10 cellular contexts compared by ENCODE assay signal in the genomic region with DNA sequence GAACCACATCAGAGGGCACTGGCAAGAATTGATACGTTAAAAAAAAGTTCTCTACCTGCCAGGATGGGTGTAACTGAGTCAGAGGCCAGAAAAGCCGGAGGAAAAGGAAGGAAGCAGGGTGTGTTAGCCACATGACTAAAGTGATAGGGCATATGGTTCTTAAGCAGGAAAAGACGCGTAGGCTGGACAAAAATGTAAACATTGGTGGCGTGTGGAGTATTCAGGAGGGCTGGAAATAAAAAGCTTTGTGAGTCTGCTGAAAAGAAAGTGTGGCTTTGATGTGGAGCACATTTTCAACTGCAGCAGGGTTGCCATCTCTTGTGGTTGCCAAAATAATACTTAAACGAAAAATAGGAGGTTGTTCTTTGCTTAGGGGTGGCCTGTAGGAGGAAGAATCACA.
DNase-seq lines count a peak whose midpoint lies in the region; TF ChIP-seq lines count a peak whose summit lies in the region.
"Had no signal": no experiment of that assay in that cellular context is flagged by ENCODE, and none has a peak within 500 bp of the region (broad histone marks: within the 10 kb centered on the region; RNA-seq: fewer than 3 reads in every experiment).

No MANE protein-coding gene starts in this region.

- no peak overlapping the region for H3K4me3 ChIP-seq in BLaER1 treated with 17β-estradiol and CSF1 and Interleukin-3, amounts not matched to agents 10 nM and 100 nM

- no peak overlapping the region for H3K27ac ChIP-seq in BLaER1 treated with 17β-estradiol and CSF1 and Interleukin-3, amounts not matched to agents 10 nM and 100 nM
- no peak overlapping the region for H3K27ac ChIP-seq in RWPE1

- no peaks in the 10 kb centered on the region for H4K20me1 ChIP-seq in BLaER1 treated with 17β-estradiol and CSF1 and Interleukin-3, amounts not matched to agents 10 nM and 100 nM

- H3K36me3 ChIP-seq in BLaER1 treated with 17β-estradiol and CSF1 and Interleukin-3, amounts not matched to agents 10 nM and 100 nM: no peaks in the 10 kb centered on the region

- H3K4me1 ChIP-seq in BLaER1 treated with 17β-estradiol and CSF1 and Interleukin-3, amounts not matched to agents 10 nM and 100 nM: peaks cover 8 to 56% (median 10%) of the 10 kb centered on the region in 10 experiments; a peak in 16 of 20 replicates

- peaks cover 0 to 12% (median 4%) of the 10 kb centered on the region in 11 experiments; a peak in 10 of 22 replicates for H3K9me3 ChIP-seq in BLaER1 treated with 17β-estradiol and CSF1 and Interleukin-3, amounts not matched to agents 10 nM and 100 nM (replicated peaks in 1 of 11)

- peak; percentile 44 for DNase-seq in HT1080 (ENCODE audit: low read depth)
- DNase-seq in activated effector memory CD4-positive, alpha-beta T cell treated with Interleukin-2 at 50 U/mL for 16 hours: peak; percentile 7
- DNase-seq in iris pigment epithelial cell (ENCODE audit: low read depth): peak; percentile 77
- DNase-seq in RWPE1 (ENCODE audit: low spot score): no peak
- no peak for DNase-seq in DMS79 treated with DMSO at 0.1 percent for 48 hours (lab: John Stamatoyannopoulos, UW)
- DNase-seq in NOMO-1 (lab: John Stamatoyannopoulos, UW; ENCODE audit: unreplicated experiment in 2 of 2): no peak
- no peak for DNase-seq in NOMO-1 treated with dmso at 0.1 percent for 144 hours (lab: John Stamatoyannopoulos, UW; ENCODE audit: unreplicated experiment)
- DNase-seq: hippocampal formation, NCI-H1417 had no signal

- H3K27me3 ChIP-seq in BLaER1 treated with 17β-estradiol and CSF1 and Interleukin-3, amounts not matched to agents 10 nM and 100 nM: no peaks in the 10 kb centered on the region

- H3K4me2 ChIP-seq in BLaER1 treated with 17β-estradiol and CSF1 and Interleukin-3, amounts not matched to agents 10 nM and 100 nM: peak overlapping the region; percentile 5 to 60 (median 27); a peak in 17 of 22 replicates

- POLR2A ChIA-PET in RWPE1 (lab: Yijun Ruan, JAX; ENCODE audit: low non-redundant PET): no interaction called here

- no peak overlapping the region for H3K9ac ChIP-seq in BLaER1 treated with 17β-estradiol and CSF1 and Interleukin-3, amounts not matched to agents 10 nM and 100 nM

- TF ChIP-seq CTCF in RWPE1 (conservative IDR thresholded peaks at IDR 0.05; ENCODE audit: low read depth): no peak

- CTCF ChIA-PET in RWPE1 (lab: Yijun Ruan, JAX): no interaction called here

Comparison
In these comparisons a context has a peak if more than half of its experiments do, and no peak if none do; other contexts are left out.
1. DNase-seq: peak in HT1080 (single experiment), activated effector memory CD4-positive, alpha-beta T cell treated with Interleukin-2 at 50 U/mL for 16 hours (single experiment) and iris pigment epithelial cell (single experiment); none in RWPE1 (single experiment), DMS79 treated with DMSO at 0.1 percent for 48 hours (single experiment), NOMO-1 (0 of 2) and NOMO-1 treated with dmso at 0.1 percent for 144 hours (single experiment).